ENCODE assay signal across 13 cellular contexts in genomic region chr16:18932243-18932997, GRCh38. TPM values are rescaled to one million over a fixed set of nuclear protein-coding genes. Genes with fewer than 3 reads are reported as not detected.
DNase-seq lines count a peak whose midpoint lies in the region; ATAC-seq and TF ChIP-seq lines count a peak whose summit lies in the region.
"Had no signal": no experiment of that assay in that cellular context is flagged by ENCODE, and none has a peak within 500 bp of the region (broad histone marks: within the 10 kb centered on the region; RNA-seq: fewer than 3 reads in every experiment).

No MANE protein-coding gene starts in this region.

- H4K91ac ChIP-seq in mesenchymal stem cell (ENCODE audit: low read length) = no peak overlapping the region

- H3K14ac ChIP-seq in mesenchymal stem cell (ENCODE audit: low read length in 2 of 2) = no peak overlapping the region

- no peak overlapping the region for H3K18ac ChIP-seq in mesenchymal stem cell (ENCODE audit: low read depth in 1 of 2, low read length in 2 of 2)

- H3K79me1 ChIP-seq in mesenchymal stem cell (replicated peaks; ENCODE audit: low read length, poor library complexity, severe bottlenecking) = no peaks in the 10 kb centered on the region

- peak overlapping the region; percentile 73 for H3K9ac ChIP-seq in mesenchymal stem cell (ENCODE audit: low read length)

- H3K4me3 ChIP-seq in AG04449 (ENCODE audit: low read depth, low read length) (no peak overlapping the region), coronary artery (peak overlapping the region; percentile 8), mesenchymal stem cell (ENCODE audit: insufficient read depth in 1 of 2, low read depth in 1 of 2, low read length in 2 of 2) (peak overlapping the region in 1 of 2 experiments; percentile 7)
- H3K4me3 ChIP-seq: body of pancreas, smooth muscle cell had no signal

- no peak overlapping the region for H2BK15ac ChIP-seq in mesenchymal stem cell (ENCODE audit: low read depth, poor library complexity, severe bottlenecking)

- ATAC-seq in HG03457 (IDR thresholded peaks at IDR 0.05; ENCODE audit: unreplicated experiment) (no peak), GM21717 (IDR thresholded peaks at IDR 0.05; ENCODE audit: unreplicated experiment) (no peak)
- ATAC-seq: T-cell had no signal

- H3K36me3 ChIP-seq in mesenchymal stem cell (ENCODE audit: control insufficient read depth in 1 of 2, insufficient read depth in 2 of 2, low read depth in 1 of 2, low read length in 2 of 2) = no peaks in the 10 kb centered on the region

- TF ChIP-seq CTCF in AG04449 (IDR thresholded peaks at IDR 0.05; ENCODE audit: insufficient read depth, low read length, missing control alignments) (no peak), coronary artery (IDR thresholded peaks at IDR 0.05) (no peak)

- no peak overlapping the region for H2BK12ac ChIP-seq in mesenchymal stem cell (ENCODE audit: low read length in 2 of 2)

- H3K27me3 ChIP-seq in mesenchymal stem cell (ENCODE audit: control insufficient read depth in 1 of 2, insufficient read depth in 1 of 2, low read length in 2 of 2) = peaks cover 0 to 4% of the 10 kb centered on the region in 2 experiments
- H3K27me3 ChIP-seq: body of pancreas had no signal

- POLR2A ChIA-PET in AG04449 (lab: Yijun Ruan, JAX) = no interaction called here

- no peak overlapping the region for H2AK5ac ChIP-seq in mesenchymal stem cell (ENCODE audit: low read length, severe bottlenecking)

- no peak overlapping the region for H3K4ac ChIP-seq in mesenchymal stem cell (ENCODE audit: low read depth in 1 of 2, low read length in 2 of 2)

- H2BK5ac ChIP-seq in mesenchymal stem cell (ENCODE audit: low read depth, low read length, poor library complexity, severe bottlenecking) = no peak overlapping the region

- H4K8ac ChIP-seq in mesenchymal stem cell (ENCODE audit: low read length) = no peak overlapping the region

- no peak overlapping the region for H2AFZ ChIP-seq in mesenchymal stem cell (ENCODE audit: low read depth, low read length)

- DNase-seq in AG04449 (ENCODE audit: low read depth, low spot score) (peak; percentile 29), M059J (ENCODE audit: low read depth) (peak; percentile 75), coronary artery (ENCODE audit: low spot score) (peak; percentile 78), mesenchymal stem cell (no peak), NCI-H82 treated with DMSO at 0.1 percent for 48 hours (lab: John Stamatoyannopoulos, UW; ENCODE audit: unreplicated experiment) (no peak)
- no peak for DNase-seq in effector CD8-positive, alpha-beta T cell (lab: John Stamatoyannopoulos, UW)
- DNase-seq: glutamatergic neuron, T-cell had no signal

- H3K4me2 ChIP-seq in mesenchymal stem cell (ENCODE audit: low read length, poor library complexity, severe bottlenecking) = no peak overlapping the region
- H3K4me2 ChIP-seq: smooth muscle cell had no signal

- peaks cover 7% of the 10 kb centered on the region for H3K4me1 ChIP-seq in mesenchymal stem cell (ENCODE audit: control insufficient read depth, insufficient read depth, low read depth, low read length)
- H3K4me1 ChIP-seq: body of pancreas had no signal

- 76% methylated on average over 5 of the region's 5 CpGs for WGBS in mesenchymal stem cell

- H3K9me3 ChIP-seq in mesenchymal stem cell (ENCODE audit: control insufficient read depth, low read length) = no peaks in the 10 kb centered on the region
- H3K9me3 ChIP-seq: body of pancreas had no signal

- CTCF ChIA-PET in AG04449 (lab: Yijun Ruan, JAX) = interaction anchor here (1.0 to 2.4 kb wide), 3 partner anchors 14 to 53 kb away, joined by 3 to 7 read pairs (median 5); no protein-coding TSS in a partner anchor

- peak overlapping the region; percentile 73 to 80 for H3K27ac ChIP-seq in coronary artery
- H3K27ac ChIP-seq in mesenchymal stem cell (ENCODE audit: low read length, poor library complexity, severe bottlenecking) = peak overlapping the region; percentile 45

- H2BK120ac ChIP-seq in mesenchymal stem cell (ENCODE audit: low read depth, low read length) = no peak overlapping the region

- H3K23ac ChIP-seq in mesenchymal stem cell (ENCODE audit: low read length in 2 of 2) = no peak overlapping the region

RNA-seq across cellular contexts. Expression of gene SMG1, which starts 6.2 kb away (rescaled TPM):
- 16.0 and 34.7 TPM in 2 replicates for total RNA-seq in M059J (2014; rRNA removed; shearing (Covaris generic))
- 9.0 TPM for polyA plus RNA-seq in mesenchymal stem cell (2013, experiment 1 of 2)
- 8.4 TPM for polyA plus RNA-seq in mesenchymal stem cell (2013, experiment 2 of 2)

RNA-seq across cellular contexts. Expression of gene TMC7, which starts 51.3 kb away (rescaled TPM):
- 0.20 and 0.71 TPM in 2 replicates for total RNA-seq in M059J (2014; rRNA removed; shearing (Covaris generic))
- polyA plus RNA-seq in mesenchymal stem cell (2013, experiment 1 of 2) = 1.5 TPM
- polyA plus RNA-seq in mesenchymal stem cell (2013, experiment 2 of 2) = 1.3 TPM
- total RNA-seq: mononuclear cell had no signal

Comparison
In these comparisons a context has a peak if more than half of its experiments do, and no peak if none do; other contexts are left out.
1. DNase-seq: peak in AG04449 (single experiment), M059J (single experiment) and coronary artery (single experiment); none in mesenchymal stem cell (single experiment), NCI-H82 treated with DMSO at 0.1 percent for 48 hours (single experiment) and effector CD8-positive, alpha-beta T cell (single experiment).